2 cellular contexts compared by ENCODE assay signal in the genomic region with DNA sequence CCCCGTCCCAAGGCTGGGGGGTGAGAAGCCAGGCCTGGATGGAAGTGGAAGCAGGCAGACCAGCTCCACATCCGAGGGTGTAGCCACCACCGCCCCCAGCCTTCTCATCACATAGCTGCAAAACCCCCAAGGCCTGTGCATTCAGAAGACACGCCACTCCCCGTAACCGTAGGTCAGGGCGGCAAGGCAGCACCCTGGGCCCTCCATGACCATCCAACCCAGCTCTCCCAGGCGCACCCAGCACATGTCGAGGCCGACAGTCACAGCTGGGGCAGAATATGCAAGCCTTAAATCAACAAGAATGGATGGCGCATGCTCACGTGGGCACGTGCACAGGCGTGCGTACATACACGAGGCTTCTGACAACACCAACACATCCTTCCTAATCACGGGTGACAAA.
A peak's percentile ranks its signal among the peaks of the same experiment; 100 is the strongest.
TF ChIP-seq lines count a peak whose summit lies in the region.

No MANE protein-coding gene starts in this region.

TF ChIP-seq in GM23338, 12 proteins besides CTCF, POLR2A, EP300 and RAD21 (continues in another document):
- TF ChIP-seq JUNB (IDR thresholded peaks at IDR 0.05; ENCODE audit: unreplicated experiment) (no peak), NANOG (IDR thresholded peaks at IDR 0.05; ENCODE audit: borderline replicate concordance) (no peak), CREB1 (CRISPR knock-in tag; IDR thresholded peaks at IDR 0.05; ENCODE audit: low read depth) (no peak), EZH2phosphoT487 (IDR thresholded peaks at IDR 0.05; ENCODE audit: unreplicated experiment) (no peak), POLR2AphosphoS5 (IDR thresholded peaks at IDR 0.05; ENCODE audit: low read depth) (no peak), ZNF114 (CRISPR knock-in tag; IDR thresholded peaks at IDR 0.05) (no peak), ZNF331 (CRISPR knock-in tag; IDR thresholded peaks at IDR 0.05; ENCODE audit: low read depth) (no peak)
- TF ChIP-seq, protein P1, sequence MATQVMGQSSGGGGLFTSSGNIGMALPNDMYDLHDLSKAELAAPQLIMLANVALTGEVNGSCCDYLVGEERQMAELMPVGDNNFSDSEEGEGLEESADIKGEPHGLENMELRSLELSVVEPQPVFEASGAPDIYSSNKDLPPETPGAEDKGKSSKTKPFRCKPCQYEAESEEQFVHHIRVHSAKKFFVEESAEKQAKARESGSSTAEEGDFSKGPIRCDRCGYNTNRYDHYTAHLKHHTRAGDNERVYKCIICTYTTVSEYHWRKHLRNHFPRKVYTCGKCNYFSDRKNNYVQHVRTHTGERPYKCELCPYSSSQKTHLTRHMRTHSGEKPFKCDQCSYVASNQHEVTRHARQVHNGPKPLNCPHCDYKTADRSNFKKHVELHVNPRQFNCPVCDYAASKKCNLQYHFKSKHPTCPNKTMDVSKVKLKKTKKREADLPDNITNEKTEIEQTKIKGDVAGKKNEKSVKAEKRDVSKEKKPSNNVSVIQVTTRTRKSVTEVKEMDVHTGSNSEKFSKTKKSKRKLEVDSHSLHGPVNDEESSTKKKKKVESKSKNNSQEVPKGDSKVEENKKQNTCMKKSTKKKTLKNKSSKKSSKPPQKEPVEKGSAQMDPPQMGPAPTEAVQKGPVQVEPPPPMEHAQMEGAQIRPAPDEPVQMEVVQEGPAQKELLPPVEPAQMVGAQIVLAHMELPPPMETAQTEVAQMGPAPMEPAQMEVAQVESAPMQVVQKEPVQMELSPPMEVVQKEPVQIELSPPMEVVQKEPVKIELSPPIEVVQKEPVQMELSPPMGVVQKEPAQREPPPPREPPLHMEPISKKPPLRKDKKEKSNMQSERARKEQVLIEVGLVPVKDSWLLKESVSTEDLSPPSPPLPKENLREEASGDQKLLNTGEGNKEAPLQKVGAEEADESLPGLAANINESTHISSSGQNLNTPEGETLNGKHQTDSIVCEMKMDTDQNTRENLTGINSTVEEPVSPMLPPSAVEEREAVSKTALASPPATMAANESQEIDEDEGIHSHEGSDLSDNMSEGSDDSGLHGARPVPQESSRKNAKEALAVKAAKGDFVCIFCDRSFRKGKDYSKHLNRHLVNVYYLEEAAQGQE (IDR thresholded peaks at IDR 0.05; ENCODE audit: unreplicated experiment): no peak
- TF ChIP-seq, protein P2, sequence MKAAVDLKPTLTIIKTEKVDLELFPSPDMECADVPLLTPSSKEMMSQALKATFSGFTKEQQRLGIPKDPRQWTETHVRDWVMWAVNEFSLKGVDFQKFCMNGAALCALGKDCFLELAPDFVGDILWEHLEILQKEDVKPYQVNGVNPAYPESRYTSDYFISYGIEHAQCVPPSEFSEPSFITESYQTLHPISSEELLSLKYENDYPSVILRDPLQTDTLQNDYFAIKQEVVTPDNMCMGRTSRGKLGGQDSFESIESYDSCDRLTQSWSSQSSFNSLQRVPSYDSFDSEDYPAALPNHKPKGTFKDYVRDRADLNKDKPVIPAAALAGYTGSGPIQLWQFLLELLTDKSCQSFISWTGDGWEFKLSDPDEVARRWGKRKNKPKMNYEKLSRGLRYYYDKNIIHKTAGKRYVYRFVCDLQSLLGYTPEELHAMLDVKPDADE (IDR thresholded peaks at IDR 0.05): no peak
- TF ChIP-seq, protein P3, sequence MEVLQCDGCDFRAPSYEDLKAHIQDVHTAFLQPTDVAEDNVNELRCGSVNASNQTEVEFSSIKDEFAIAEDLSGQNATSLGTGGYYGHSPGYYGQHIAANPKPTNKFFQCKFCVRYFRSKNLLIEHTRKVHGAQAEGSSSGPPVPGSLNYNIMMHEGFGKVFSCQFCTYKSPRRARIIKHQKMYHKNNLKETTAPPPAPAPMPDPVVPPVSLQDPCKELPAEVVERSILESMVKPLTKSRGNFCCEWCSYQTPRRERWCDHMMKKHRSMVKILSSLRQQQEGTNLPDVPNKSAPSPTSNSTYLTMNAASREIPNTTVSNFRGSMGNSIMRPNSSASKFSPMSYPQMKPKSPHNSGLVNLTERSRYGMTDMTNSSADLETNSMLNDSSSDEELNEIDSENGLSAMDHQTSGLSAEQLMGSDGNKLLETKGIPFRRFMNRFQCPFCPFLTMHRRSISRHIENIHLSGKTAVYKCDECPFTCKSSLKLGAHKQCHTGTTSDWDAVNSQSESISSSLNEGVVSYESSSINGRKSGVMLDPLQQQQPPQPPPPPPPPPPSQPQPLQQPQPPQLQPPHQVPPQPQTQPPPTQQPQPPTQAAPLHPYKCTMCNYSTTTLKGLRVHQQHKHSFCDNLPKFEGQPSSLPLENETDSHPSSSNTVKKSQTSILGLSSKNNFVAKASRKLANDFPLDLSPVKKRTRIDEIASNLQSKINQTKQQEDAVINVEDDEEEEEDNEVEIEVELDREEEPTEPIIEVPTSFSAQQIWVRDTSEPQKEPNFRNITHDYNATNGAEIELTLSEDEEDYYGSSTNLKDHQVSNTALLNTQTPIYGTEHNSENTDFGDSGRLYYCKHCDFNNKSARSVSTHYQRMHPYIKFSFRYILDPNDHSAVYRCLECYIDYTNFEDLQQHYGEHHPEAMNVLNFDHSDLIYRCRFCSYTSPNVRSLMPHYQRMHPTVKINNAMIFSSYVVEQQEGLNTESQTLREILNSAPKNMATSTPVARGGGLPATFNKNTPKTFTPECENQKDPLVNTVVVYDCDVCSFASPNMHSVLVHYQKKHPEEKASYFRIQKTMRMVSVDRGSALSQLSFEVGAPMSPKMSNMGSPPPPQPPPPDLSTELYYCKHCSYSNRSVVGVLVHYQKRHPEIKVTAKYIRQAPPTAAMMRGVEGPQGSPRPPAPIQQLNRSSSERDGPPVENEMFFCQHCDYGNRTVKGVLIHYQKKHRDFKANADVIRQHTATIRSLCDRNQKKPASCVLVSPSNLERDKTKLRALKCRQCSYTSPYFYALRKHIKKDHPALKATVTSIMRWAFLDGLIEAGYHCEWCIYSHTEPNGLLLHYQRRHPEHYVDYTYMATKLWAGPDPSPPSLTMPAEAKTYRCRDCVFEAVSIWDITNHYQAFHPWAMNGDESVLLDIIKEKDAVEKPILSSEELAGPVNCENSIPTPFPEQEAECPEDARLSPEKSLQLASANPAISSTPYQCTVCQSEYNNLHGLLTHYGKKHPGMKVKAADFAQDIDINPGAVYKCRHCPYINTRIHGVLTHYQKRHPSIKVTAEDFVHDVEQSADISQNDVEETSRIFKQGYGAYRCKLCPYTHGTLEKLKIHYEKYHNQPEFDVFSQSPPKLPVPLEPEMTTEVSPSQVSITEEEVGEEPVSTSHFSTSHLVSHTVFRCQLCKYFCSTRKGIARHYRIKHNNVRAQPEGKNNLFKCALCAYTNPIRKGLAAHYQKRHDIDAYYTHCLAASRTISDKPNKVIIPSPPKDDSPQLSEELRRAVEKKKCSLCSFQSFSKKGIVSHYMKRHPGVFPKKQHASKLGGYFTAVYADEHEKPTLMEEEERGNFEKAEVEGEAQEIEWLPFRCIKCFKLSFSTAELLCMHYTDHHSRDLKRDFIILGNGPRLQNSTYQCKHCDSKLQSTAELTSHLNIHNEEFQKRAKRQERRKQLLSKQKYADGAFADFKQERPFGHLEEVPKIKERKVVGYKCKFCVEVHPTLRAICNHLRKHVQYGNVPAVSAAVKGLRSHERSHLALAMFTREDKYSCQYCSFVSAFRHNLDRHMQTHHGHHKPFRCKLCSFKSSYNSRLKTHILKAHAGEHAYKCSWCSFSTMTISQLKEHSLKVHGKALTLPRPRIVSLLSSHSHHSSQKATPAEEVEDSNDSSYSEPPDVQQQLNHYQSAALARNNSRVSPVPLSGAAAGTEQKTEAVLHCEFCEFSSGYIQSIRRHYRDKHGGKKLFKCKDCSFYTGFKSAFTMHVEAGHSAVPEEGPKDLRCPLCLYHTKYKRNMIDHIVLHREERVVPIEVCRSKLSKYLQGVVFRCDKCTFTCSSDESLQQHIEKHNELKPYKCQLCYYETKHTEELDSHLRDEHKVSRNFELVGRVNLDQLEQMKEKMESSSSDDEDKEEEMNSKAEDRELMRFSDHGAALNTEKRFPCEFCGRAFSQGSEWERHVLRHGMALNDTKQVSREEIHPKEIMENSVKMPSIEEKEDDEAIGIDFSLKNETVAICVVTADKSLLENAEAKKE (CRISPR knock-in tag; IDR thresholded peaks at IDR 0.05): no peak

TF ChIP-seq in K562, 482 proteins besides CTCF, POLR2A, EP300 and RAD21:
- TF ChIP-seq BHLHE40 (IDR thresholded peaks at IDR 0.05; ENCODE audit: low read length): peak; percentile 35
- no peak for TF ChIP-seq ZC3H8 (IDR thresholded peaks at IDR 0.05)
